Comparison of ENCODE assay signal across 1 cellular context in genomic region chr2:231382116-231382515, GRCh38.
TF ChIP-seq lines count a peak whose summit lies in the region.

No MANE protein-coding gene starts in this region.

TF ChIP-seq in HepG2, 621 proteins besides CTCF, POLR2A, EP300 and RAD21 (continued from another document):
- TF ChIP-seq ZNF687 (CRISPR knock-in tag; IDR thresholded peaks at IDR 0.05) (0 out of 2 replicates have a peak, but pooled peaks have one; percentile 27), ZNF691 (CRISPR knock-in tag; IDR thresholded peaks at IDR 0.05; ENCODE audit: borderline replicate concordance, low read depth) (no peak), ZNF800 (CRISPR knock-in tag; IDR thresholded peaks at IDR 0.05) (no peak), SNRNP70 (IDR thresholded peaks at IDR 0.05; ENCODE audit: low read depth, low read length) (no peak), TEF (CRISPR knock-in tag; IDR thresholded peaks at IDR 0.05) (no peak), ZNF713 (CRISPR knock-in tag; IDR thresholded peaks at IDR 0.05) (no peak), SP140L (CRISPR knock-in tag; IDR thresholded peaks at IDR 0.05; ENCODE audit: borderline replicate concordance) (no peak), STAG1 (CRISPR knock-in tag; IDR thresholded peaks at IDR 0.05) (peak; percentile 70), PRDM15 (CRISPR knock-in tag; IDR thresholded peaks at IDR 0.05) (no peak), FOXC1 (CRISPR knock-in tag; IDR thresholded peaks at IDR 0.05; ENCODE audit: borderline replicate concordance) (no peak), ZKSCAN5 (CRISPR knock-in tag; IDR thresholded peaks at IDR 0.05) (no peak), ZNF703 (CRISPR knock-in tag; IDR thresholded peaks at IDR 0.05; ENCODE audit: borderline replicate concordance) (no peak)
